In the genomic region with DNA sequence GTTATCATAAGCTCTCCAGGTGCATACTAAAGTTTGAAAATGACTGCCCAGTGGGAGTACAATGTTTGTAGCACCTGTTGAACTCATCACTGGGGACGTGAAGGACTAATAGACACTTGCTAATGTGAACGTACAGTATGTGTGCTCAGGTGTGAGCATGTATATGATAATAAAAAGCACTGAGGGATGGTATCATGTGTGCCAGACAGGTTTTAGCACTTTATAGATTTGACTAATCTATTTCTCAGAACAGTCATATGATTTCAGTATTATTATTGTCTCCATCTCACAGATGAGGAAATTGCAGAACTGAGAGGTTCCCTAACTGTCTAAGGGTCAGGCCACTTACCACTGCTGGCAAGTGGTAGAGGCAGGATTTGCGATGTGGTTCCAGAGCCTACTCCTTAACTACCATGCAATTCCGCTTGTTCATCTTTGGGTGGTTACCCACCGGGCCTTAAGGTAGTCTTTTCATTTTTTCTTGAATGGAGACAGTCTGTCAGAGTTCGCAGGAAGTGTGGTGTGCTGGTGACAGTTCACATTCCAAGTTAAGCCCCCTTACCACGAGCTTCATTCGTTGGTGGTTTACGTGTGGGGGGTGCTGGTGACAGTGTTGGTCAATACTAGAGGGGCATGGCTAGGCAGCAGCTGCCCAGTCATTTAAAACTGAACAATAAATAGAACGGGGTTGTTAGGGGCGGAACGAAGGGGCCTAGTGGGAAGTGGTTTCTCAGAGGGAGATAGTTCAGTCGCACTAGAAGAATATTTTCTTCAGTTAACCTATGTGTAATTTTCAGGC, we compare ENCODE assay signal across 1 cellular context.
TF ChIP-seq lines count a peak whose summit lies in the region.

No MANE protein-coding gene starts in this region.

TF ChIP-seq in GM12878, 131 proteins besides CTCF, POLR2A, EP300 and RAD21 (continued from another document):
- TF ChIP-seq, protein P1, sequence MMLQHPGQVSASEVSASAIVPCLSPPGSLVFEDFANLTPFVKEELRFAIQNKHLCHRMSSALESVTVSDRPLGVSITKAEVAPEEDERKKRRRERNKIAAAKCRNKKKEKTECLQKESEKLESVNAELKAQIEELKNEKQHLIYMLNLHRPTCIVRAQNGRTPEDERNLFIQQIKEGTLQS (IDR thresholded peaks at IDR 0.05; ENCODE audit: borderline replicate concordance, extremely low read depth, low read depth, low read length): no peak
- TF ChIP-seq TCF3 (IDR thresholded peaks at IDR 0.05; ENCODE audit: borderline replicate concordance, insufficient read depth, low read depth, low read length) (peak; percentile 15; the same call in 1 of the 2 replicates), EZH2 (IDR thresholded peaks at IDR 0.05; ENCODE audit: borderline replicate concordance, control insufficient read depth, low read depth, low read length) (no peak), ZNF217 (IDR thresholded peaks at IDR 0.05) (no peak; the same call in 1 of the 2 replicates)
TF ChIP-seq in GM12878: peak in this region for 61.
